8 cellular contexts compared by ENCODE assay signal in the genomic region with DNA sequence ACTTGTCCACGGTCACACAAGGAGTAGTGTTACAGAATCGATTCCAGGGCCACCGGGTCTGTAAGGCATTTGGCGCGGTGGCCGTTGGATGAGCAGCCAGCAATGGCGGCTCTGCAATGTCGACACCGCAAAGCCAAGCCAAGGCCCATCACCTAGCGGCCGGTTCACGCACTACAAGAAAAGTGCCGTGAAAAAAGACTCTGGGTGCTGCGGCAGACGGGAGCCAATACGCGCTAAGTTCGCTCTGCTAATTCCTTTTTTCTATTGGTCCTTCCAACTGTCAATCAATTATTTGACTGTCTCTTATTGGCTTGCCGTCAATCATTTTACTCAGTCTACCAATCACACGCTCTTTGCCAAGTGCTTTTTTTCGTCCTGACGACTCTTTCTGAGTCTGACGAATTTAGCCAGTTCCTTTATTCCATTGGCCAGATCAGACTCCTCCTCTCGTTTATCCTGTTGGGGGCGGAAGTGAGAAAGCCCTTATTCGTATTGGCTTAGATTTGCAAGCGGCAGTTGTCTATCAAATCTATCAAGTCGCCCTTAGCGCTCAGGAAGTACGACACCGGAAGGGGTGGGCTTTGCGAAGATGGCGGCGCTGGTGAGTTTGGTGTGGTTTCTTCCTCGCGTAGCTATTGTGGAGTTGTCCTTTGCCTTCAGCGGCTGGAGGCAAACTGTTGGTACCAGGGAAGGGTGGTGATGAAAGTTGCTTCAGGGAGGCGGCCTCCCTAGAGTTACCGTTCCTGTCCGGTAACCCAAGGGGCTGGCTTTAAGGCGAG. TPM values are rescaled to one million over a fixed set of nuclear protein-coding genes. Genes with fewer than 3 reads are reported as not detected.
DNase-seq lines count a peak whose midpoint lies in the region; ATAC-seq and TF ChIP-seq lines count a peak whose summit lies in the region.

A gene with protein sequence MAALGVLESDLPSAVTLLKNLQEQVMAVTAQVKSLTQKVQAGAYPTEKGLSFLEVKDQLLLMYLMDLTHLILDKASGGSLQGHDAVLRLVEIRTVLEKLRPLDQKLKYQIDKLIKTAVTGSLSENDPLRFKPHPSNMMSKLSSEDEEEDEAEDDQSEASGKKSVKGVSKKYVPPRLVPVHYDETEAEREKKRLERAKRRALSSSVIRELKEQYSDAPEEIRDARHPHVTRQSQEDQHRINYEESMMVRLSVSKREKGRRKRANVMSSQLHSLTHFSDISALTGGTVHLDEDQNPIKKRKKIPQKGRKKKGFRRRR (plus strand): TSS at position 577 of the 779 bp plus-strand sequence. CDS start 13 bp downstream, at position 590.

- H3K4me1 ChIP-seq in BE2C: no peaks in the 10 kb centered on the region

- DNase-seq in BE2C (peak; percentile 91), NCI-H510A (lab: John Stamatoyannopoulos, UW) (peak; percentile 97), choroid plexus epithelial cell (ENCODE audit: low read depth) (peak; percentile 100), kidney epithelial cell (ENCODE audit: low read depth) (peak; percentile 100)
- peak; percentile 84 to 86 for DNase-seq in activated CD4-positive, alpha-beta T cell treated with anti-CD3 and anti-CD28 coated beads for 24 hours (ENCODE audit: low read depth in 2 of 2)
- DNase-seq in stimulated activated CD4-positive, alpha-beta T cell treated with anti-CD3 and anti-CD28 coated beads, Interleukin-15, amount 100 ng/mL, for 48 hours (ENCODE audit: low read depth in 2 of 2): peak; percentile 86 to 88

- H3K36me3 ChIP-seq in BE2C (peaks cover 31% of the 10 kb centered on the region), kidney epithelial cell (ENCODE audit: control insufficient read depth, insufficient read depth, low read length) (no peaks in the 10 kb centered on the region)

- TF ChIP-seq CTCF in BE2C (IDR thresholded peaks at IDR 0.05; ENCODE audit: low read depth, low read length): peak; percentile 85
- peak; percentile 88 for TF ChIP-seq CTCF in choroid plexus epithelial cell (conservative IDR thresholded peaks at IDR 0.05; ENCODE audit: low read depth, low read length)
- TF ChIP-seq CTCF in kidney epithelial cell (IDR thresholded peaks at IDR 0.05; ENCODE audit: insufficient read depth, low read length, poor library complexity, severe bottlenecking): peak; percentile 81

- H3K9me3 ChIP-seq in BE2C: no peaks in the 10 kb centered on the region

- H3K27me3 ChIP-seq in BE2C: no peaks in the 10 kb centered on the region
- no peaks in the 10 kb centered on the region for H3K27me3 ChIP-seq in kidney epithelial cell (ENCODE audit: control insufficient read depth, insufficient read depth, low read length)

- ATAC-seq in HG03439 (IDR thresholded peaks at IDR 0.05; ENCODE audit: unreplicated experiment): peak; percentile 97

- H3K4me3 ChIP-seq in BE2C (ENCODE audit: low read depth, low read length) (peak within 1 kb of the TSS; percentile 98), choroid plexus epithelial cell (ENCODE audit: low read depth, low read length) (peak within 1 kb of the TSS; percentile 97), kidney epithelial cell (ENCODE audit: low read depth, low read length) (peak within 1 kb of the TSS; percentile 95)

- peak; percentile 65 for TF ChIP-seq POLR2A in GM19193 (IDR thresholded peaks at IDR 0.05; ENCODE audit: extremely low read depth, insufficient read depth, insufficient read length)

RNA-seq across cellular contexts. Expression of the gene that starts here (rescaled TPM):
- polyA plus RNA-seq in BE2C (2012; ENCODE audit: insufficient read depth, insufficient read length, low read depth): 115 TPM
- total RNA-seq in kidney epithelial cell: 43.4 and 48.1 TPM in 2 replicates

Comparison
In these comparisons a context has a peak if more than half of its experiments do, and no peak if none do; other contexts are left out.
1. Peak in every context shown above with its lines: DNase-seq, ATAC-seq and H3K4me3 ChIP-seq.